13 cellular contexts compared by ENCODE assay signal in genomic region chr10:124535731-124536495, GRCh38.
DNase-seq lines count a peak whose midpoint lies in the region; ATAC-seq and TF ChIP-seq lines count a peak whose summit lies in the region.
"Had no signal": no experiment of that assay in that cellular context is flagged by ENCODE, and none has a peak within 500 bp of the region (broad histone marks: within the 10 kb centered on the region; RNA-seq: fewer than 3 reads in every experiment).

No MANE protein-coding gene starts in this region.

- H4K20me1 ChIP-seq in OCI-LY1 (ENCODE audit: insufficient read depth, low read length): no peaks in the 10 kb centered on the region

- no peak for TF ChIP-seq POLR2A in gastroesophageal sphincter (IDR thresholded peaks at IDR 0.05)

- WGBS in gastroesophageal sphincter (ENCODE audit: low coverage in 1 of 2), 2 donors: 0 to 40% methylated on average over 1 to 3 of the region's 18 CpGs

- H3F3A ChIP-seq in OCI-LY1 (ENCODE audit: insufficient read depth, low read length): no peaks in the 10 kb centered on the region

- TF ChIP-seq EP300 in gastroesophageal sphincter (IDR thresholded peaks at IDR 0.05): no peak

- peak overlapping the region; percentile 38 for H3K4me2 ChIP-seq in OCI-LY1 (ENCODE audit: low read length)
- H3K4me2 ChIP-seq: PC-9 had no signal

- peak overlapping the region; percentile 57; the same call in 1 of the 2 replicates for H3K9ac ChIP-seq in OCI-LY1 (ENCODE audit: low read length)

- H2AFZ ChIP-seq in OCI-LY1 (ENCODE audit: low read length): no peak overlapping the region
- H2AFZ ChIP-seq: PC-9 had no signal

- ATAC-seq in HG02759 (IDR thresholded peaks at IDR 0.05; ENCODE audit: unreplicated experiment): peak; percentile 37
- no peak for ATAC-seq in gastroesophageal sphincter
- ATAC-seq: heart left ventricle, left lung had no signal

- no peaks in the 10 kb centered on the region for H3K27me3 ChIP-seq in OCI-LY1 (ENCODE audit: insufficient read depth, low read length)
- H3K27me3 ChIP-seq in gastroesophageal sphincter: no peaks in the 10 kb centered on the region
- H3K27me3 ChIP-seq: heart left ventricle, left lung, neutrophil had no signal

- no peaks in the 10 kb centered on the region for H3K9me2 ChIP-seq in OCI-LY1 (ENCODE audit: low read depth, low read length)

- no peak overlapping the region for H3K4me3 ChIP-seq in OCI-LY1 (ENCODE audit: low read depth, low read length, poor library complexity, severe bottlenecking)
- no peak overlapping the region for H3K4me3 ChIP-seq in gastroesophageal sphincter
- H3K4me3 ChIP-seq: heart left ventricle, left lung, PC-9, skin epidermis had no signal

- DNase-seq in substantia nigra (lab: John Stamatoyannopoulos, UW): peak in 2 of 49 donors; percentile 31 to 42
- no peak for DNase-seq in cerebellar nuclear complex (lab: John Stamatoyannopoulos, UW)
- DNase-seq in occipital lobe (lab: John Stamatoyannopoulos, UW): no peak
- no peak for DNase-seq in activated T-cell treated with anti-CD3 and anti-CD28 coated beads, Interleukin-2, amount 50 U/mL, for 48 hours
- DNase-seq: activated naive CD4-positive, alpha-beta T cell treated with Interleukin-2 at 50 U/mL for 16 hours; PC-9 had no signal

- TF ChIP-seq CTCF in OCI-LY1 (IDR thresholded peaks at IDR 0.05; ENCODE audit: low read length): no peak
- no peak for TF ChIP-seq CTCF in gastroesophageal sphincter (IDR thresholded peaks at IDR 0.05)

- H3K79me2 ChIP-seq in OCI-LY1 (ENCODE audit: insufficient read depth, low read length): no peaks in the 10 kb centered on the region

- H3K36me3 ChIP-seq in OCI-LY1 (ENCODE audit: insufficient read depth, low read length) (no peaks in the 10 kb centered on the region), gastroesophageal sphincter (no peaks in the 10 kb centered on the region)
- H3K36me3 ChIP-seq: heart left ventricle, left lung, neutrophil had no signal

- peaks cover 58% of the 10 kb centered on the region for H3K4me1 ChIP-seq in OCI-LY1 (ENCODE audit: insufficient read depth, low read length, severe bottlenecking)
- peaks cover 0 to 18% (median 0%) of the 10 kb centered on the region in 3 donors for H3K4me1 ChIP-seq in gastroesophageal sphincter

- H3K9me3 ChIP-seq in OCI-LY1 (ENCODE audit: low read length) (no peaks in the 10 kb centered on the region), gastroesophageal sphincter (no peaks in the 10 kb centered on the region)
- H3K9me3 ChIP-seq: heart left ventricle, left lung, neutrophil had no signal

- H3K27ac ChIP-seq in OCI-LY1 (ENCODE audit: low read depth, low read length, poor library complexity, severe bottlenecking) (peak overlapping the region; percentile 89), gastroesophageal sphincter (peak overlapping the region in 3 of 4 donors; percentile 1 to 47 (median 11)), substantia nigra (ENCODE audit: low read depth, low read length, poor library complexity, severe bottlenecking) (peak overlapping the region; percentile 63)
- H3K27ac ChIP-seq: PC-9 had no signal

Comparison
In these comparisons a context has a peak if more than half of its experiments do, and no peak if none do; other contexts are left out.
1. H3K27ac ChIP-seq: peak in every context shown above with its lines; median percentile 89 in OCI-LY1; 63 in substantia nigra; 11 in gastroesophageal sphincter.